ENCODE assay signal across 9 cellular contexts in the genomic region with DNA sequence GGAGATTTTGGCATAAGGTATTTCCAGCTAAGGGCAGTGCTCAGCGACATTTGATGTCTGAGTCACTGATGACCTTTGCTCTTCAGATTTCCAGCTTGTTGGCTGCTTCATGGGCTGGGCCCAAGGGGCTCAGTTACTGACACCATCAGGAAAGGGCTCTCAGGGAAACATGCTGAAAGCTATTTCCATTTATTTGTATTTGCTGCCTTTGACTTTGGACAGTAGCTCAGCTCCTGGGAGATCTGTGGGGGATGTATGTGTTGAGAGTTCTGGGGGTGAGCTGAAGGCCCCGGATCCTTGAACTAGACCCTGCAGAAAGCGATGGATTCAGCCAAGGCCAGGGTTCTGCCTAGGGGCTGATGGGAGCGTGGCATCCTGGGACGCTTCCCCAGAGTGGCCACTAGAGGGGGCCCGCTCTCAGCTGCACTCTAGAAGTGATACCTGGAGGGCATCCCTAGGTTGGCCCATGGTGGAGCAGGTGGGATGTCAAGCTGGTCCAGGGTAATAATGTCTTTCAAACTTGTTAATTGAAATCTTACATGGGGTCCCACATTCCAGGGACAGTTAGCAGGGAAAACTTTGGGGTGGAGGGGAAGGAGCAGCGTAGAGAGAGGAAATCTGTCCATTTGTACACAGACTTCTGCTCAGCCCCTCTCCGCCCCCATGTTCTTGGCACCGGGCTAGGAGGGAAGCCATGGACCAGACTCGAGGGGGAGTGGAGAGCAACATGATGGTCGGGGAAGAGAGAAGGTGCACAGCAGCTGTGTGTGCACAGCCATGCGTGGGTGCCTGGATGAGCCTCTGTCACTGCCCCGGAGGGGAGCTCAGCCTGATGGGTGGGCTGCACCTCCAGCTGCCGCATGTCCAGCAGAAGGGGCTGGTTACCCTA. TPM values are rescaled to one million over a fixed set of nuclear protein-coding genes. Genes with fewer than 3 reads are reported as not detected.
DNase-seq lines count a peak whose midpoint lies in the region; ATAC-seq, FAIRE-seq and TF ChIP-seq lines count a peak whose summit lies in the region.
"Had no signal": no experiment of that assay in that cellular context is flagged by ENCODE, and none has a peak within 500 bp of the region (broad histone marks: within the 10 kb centered on the region; RNA-seq: fewer than 3 reads in every experiment).

No MANE protein-coding gene starts in this region.

- peak; percentile 83 to 87 (median 84) for TF ChIP-seq CTCF in pancreas (IDR thresholded peaks at IDR 0.05)

- WGBS in pancreas, 2 donors = 39 to 59% methylated on average over 14 of the region's 14 CpGs

- H3K27me3 Mint-ChIP-seq in activated T-cell treated with anti-CD3 and anti-CD28 coated beads, Interleukin-2, amount 50 U/mL, for 4 hours (ENCODE audit: low read depth) = peaks cover 28% of the 10 kb centered on the region

- peak; percentile 28 for DNase-seq in NCI-H748 (lab: John Stamatoyannopoulos, UW; ENCODE audit: unreplicated experiment)
- DNase-seq in NCI-H748 treated with DMSO at 0.1 percent for 48 hours (lab: John Stamatoyannopoulos, UW) = no peak
- peak; percentile 2 for DNase-seq in NCI-H446 treated with DMSO at 0.1 percent for 48 hours (lab: John Stamatoyannopoulos, UW)
- peak; percentile 33 for DNase-seq in activated T-cell treated with anti-CD3 and anti-CD28 coated beads, Interleukin-2, amount 50 U/mL, for 4 hours
- peak; percentile 8 for DNase-seq in foreskin melanocyte
- peak in 5 of 6 donors; percentile 12 to 82 (median 45) for DNase-seq in pancreas
- DNase-seq in cortex of kidney (lab: John Stamatoyannopoulos, UW) = no peak

- no peaks in the 10 kb centered on the region for H3K27me3 ChIP-seq in pancreas

- no peak overlapping the region for H3K4me3 Mint-ChIP-seq in activated T-cell treated with anti-CD3 and anti-CD28 coated beads, Interleukin-2, amount 50 U/mL, for 4 hours

- no peaks in the 10 kb centered on the region for H3K36me3 Mint-ChIP-seq in activated T-cell treated with anti-CD3 and anti-CD28 coated beads, Interleukin-2, amount 50 U/mL, for 4 hours (ENCODE audit: insufficient read depth)

- intact Hi-C loops in pancreas (cut with DNase I) = no loop called here

- FAIRE-seq in pancreas (lab: Jason Lieb, UNC) = no peak

- no peaks in the 10 kb centered on the region for H3K4me1 ChIP-seq in pancreas

- H3K9me3 ChIP-seq in pancreas = no peaks in the 10 kb centered on the region

- H3K36me3 ChIP-seq in pancreas = no peaks in the 10 kb centered on the region

- H3K9me3 Mint-ChIP-seq in activated T-cell treated with anti-CD3 and anti-CD28 coated beads, Interleukin-2, amount 50 U/mL, for 4 hours = peaks cover 5% of the 10 kb centered on the region

- H3K27ac ChIP-seq in pancreas = no peak overlapping the region
- H3K27ac ChIP-seq: epithelial cell of prostate had no signal

- H3K4me1 Mint-ChIP-seq in activated T-cell treated with anti-CD3 and anti-CD28 coated beads, Interleukin-2, amount 50 U/mL, for 4 hours (ENCODE audit: low read depth) = peaks cover 1% of the 10 kb centered on the region

- peak; percentile 80 for ATAC-seq in HG02759 (IDR thresholded peaks at IDR 0.05; ENCODE audit: unreplicated experiment)
- ATAC-seq in activated T-cell treated with anti-CD3 and anti-CD28 coated beads, Interleukin-2, amount 50 U/mL, for 4 hours = peak; percentile 73 to 80
- peak; percentile 71 to 92 (median 88) for ATAC-seq in pancreas

- no peak overlapping the region for H3K4me3 ChIP-seq in pancreas

RNA-seq across cellular contexts. Expression of a gene that starts 3.0 kb away (rescaled TPM):
- total RNA-seq in activated T-cell treated with anti-CD3 and anti-CD28 coated beads, Interleukin-2, amount 50 U/mL, for 4 hours = not detected
- under 1 TPM in 3 of 6 donors, not detected in 3; 0.14 to 0.43 (median 0.28) TPM for total RNA-seq in pancreas
- under 1 TPM; 0.34 to 0.52 TPM for polyA plus RNA-seq in pancreas

Comparison
In these comparisons a context has a peak if more than half of its experiments do, and no peak if none do; other contexts are left out.
1. DNase-seq: peak in NCI-H748 (single experiment), NCI-H446 treated with DMSO at 0.1 percent for 48 hours (single experiment), activated T-cell treated with anti-CD3 and anti-CD28 coated beads, Interleukin-2, amount 50 U/mL, for 4 hours (single experiment), foreskin melanocyte (single experiment) and pancreas (5 of 6); none in NCI-H748 treated with DMSO at 0.1 percent for 48 hours (single experiment) and cortex of kidney (single experiment).
2. Peak in every context shown above with its lines, with median percentiles within 50 percentile points of each other: ATAC-seq.